In genomic region chr13:30487075-30487470, GRCh38 we compare ENCODE assay signal across 23 cellular contexts.
"Had no signal": no experiment of that assay in that cellular context is flagged by ENCODE, and none has a peak within 500 bp of the region (broad histone marks: within the 10 kb centered on the region; RNA-seq: fewer than 3 reads in every experiment).

No MANE protein-coding gene starts in this region.

- H3K9me3 Mint-ChIP-seq: activated naive CD4-positive, alpha-beta T cell treated with anti-CD3 and anti-CD28 coated beads, Interleukin-2, amount 50 U/mL, for 24 hours; brain; central memory CD8-positive, alpha-beta T cell; effector memory CD8-positive, alpha-beta T cell; naive B cell; WTC11 had no signal

- H3K4me3 ChIP-seq: esophagus muscularis mucosa, mucosa of descending colon, thoracic aorta had no signal

- FAIRE-seq: colon, endothelial cell of umbilical vein, frontal cortex had no signal

- H3K27ac Mint-ChIP-seq: activated naive CD4-positive, alpha-beta T cell treated with anti-CD3 and anti-CD28 coated beads, Interleukin-2, amount 50 U/mL, for 24 hours; brain; effector memory CD8-positive, alpha-beta T cell; naive B cell; WTC11 had no signal

- H3K36me3 ChIP-seq: esophagus muscularis mucosa, thoracic aorta had no signal

- H3K27me3 Mint-ChIP-seq: activated naive CD4-positive, alpha-beta T cell treated with anti-CD3 and anti-CD28 coated beads, Interleukin-2, amount 50 U/mL, for 24 hours; naive B cell had no signal

- H3K4me3 Mint-ChIP-seq: activated naive CD4-positive, alpha-beta T cell treated with anti-CD3 and anti-CD28 coated beads, Interleukin-2, amount 50 U/mL, for 24 hours; central memory CD8-positive, alpha-beta T cell; effector memory CD8-positive, alpha-beta T cell; naive B cell; WTC11 had no signal

- H3K4me1 Mint-ChIP-seq: activated naive CD4-positive, alpha-beta T cell treated with anti-CD3 and anti-CD28 coated beads, Interleukin-2, amount 50 U/mL, for 24 hours; brain; central memory CD8-positive, alpha-beta T cell; naive B cell had no signal

- DNase-seq: activated gamma-delta T cell treated with Interleukin-2 at 50 U/mL for 16 hours; activated T-cell treated with anti-CD3 and anti-CD28 coated beads, Interleukin-2, amount 50 U/mL, for 1 hour; anterior cingulate cortex; effector memory CD8-positive, alpha-beta T cell; glutamatergic neuron; hypothalamus; mesenchymal stem cell; naive B cell; nucleus accumbens; stimulated activated CD4-positive, alpha-beta T cell treated with anti-CD3 and anti-CD28 coated beads, Interleukin-2, amount 100 ng/mL, for 48 hours; stimulated activated CD8-positive, alpha-beta memory T cell treated with anti-CD3 and anti-CD28 coated beads, Interleukin-4, amount 100 ng/mL, for 48 hours; stimulated activated naive CD4-positive, alpha-beta T cell; T-helper 9 cell had no signal

- H3K36me3 Mint-ChIP-seq: activated naive CD4-positive, alpha-beta T cell treated with anti-CD3 and anti-CD28 coated beads, Interleukin-2, amount 50 U/mL, for 24 hours; brain; naive B cell; WTC11 had no signal

- H3K27me3 ChIP-seq: esophagus muscularis mucosa had no signal

- ATAC-seq: effector memory CD8-positive, alpha-beta T cell had no signal

- H3K9me3 ChIP-seq: esophagus muscularis mucosa, mucosa of descending colon, thoracic aorta had no signal

- H3K27ac ChIP-seq: esophagus muscularis mucosa, thoracic aorta had no signal
